Comparison of ENCODE assay signal across 22 cellular contexts in the genomic region with DNA sequence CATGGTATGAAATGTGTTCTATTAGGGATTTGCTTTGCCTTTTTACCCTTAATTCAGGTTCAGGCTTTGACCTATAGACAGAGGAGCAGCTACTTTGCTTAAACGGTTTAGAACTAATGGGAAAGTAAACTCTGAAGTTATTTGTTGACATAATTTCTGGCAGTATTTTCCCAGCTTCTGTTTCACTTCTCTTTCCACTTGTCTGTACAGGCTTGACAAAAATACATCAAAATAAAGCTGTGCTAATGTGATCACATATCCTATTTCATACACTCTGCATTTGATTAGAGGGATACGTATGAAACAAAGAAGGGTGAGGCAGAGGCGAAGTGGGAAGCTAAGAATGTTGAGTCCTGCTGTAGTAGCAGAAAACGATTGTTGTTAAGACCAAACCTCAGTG.
A peak's percentile ranks its signal among the peaks of the same experiment; 100 is the strongest.
DNase-seq lines count a peak whose midpoint lies in the region; ATAC-seq, FAIRE-seq and TF ChIP-seq lines count a peak whose summit lies in the region.
"Had no signal": no experiment of that assay in that cellular context is flagged by ENCODE, and none has a peak within 500 bp of the region (broad histone marks: within the 10 kb centered on the region; RNA-seq: fewer than 3 reads in every experiment).

No MANE protein-coding gene starts in this region.

- TF ChIP-seq RAD21 in GM12878 (IDR thresholded peaks at IDR 0.05; ENCODE audit: insufficient read depth, low read depth, low read length), result no peak

- no peaks in the 10 kb centered on the region for H3K36me3 ChIP-seq in GM12878 (ENCODE audit: control insufficient read depth in 2 of 2, insufficient read depth in 2 of 2, low read length in 1 of 2)
- H3K36me3 ChIP-seq: tibial nerve had no signal

- no peak for TF ChIP-seq CTCF in GM12878 (IDR thresholded peaks at IDR 0.05 in 2 of 3, conservative IDR thresholded peaks at IDR 0.05 in 1 of 3; ENCODE audit: control insufficient read depth in 2 of 3, extremely low read depth in 1 of 3, insufficient read depth in 1 of 3, low read depth in 3 of 3, low read length in 3 of 3)

- SMC1A ChIA-PET in GM12878 (lab: Charles Lee; ENCODE audit: uncharacterized antibody, unreplicated experiment), result no interaction called here

- POLR2A ChIA-PET in GM12878 (lab: Charles Lee), result no interaction called here

- H3K4me1 ChIP-seq in GM12878 (ENCODE audit: control insufficient read depth, insufficient read depth, low read length), result no peaks in the 10 kb centered on the region

- H2AFZ ChIP-seq in GM12878 (ENCODE audit: control insufficient read depth, low read depth, low read length), result no peak overlapping the region

- RAD21 ChIA-PET in GM12878 (lab: Charles Lee; ENCODE audit: unreplicated experiment), result no interaction called here

- no peak for TF ChIP-seq POLR2A in GM12878 (IDR thresholded peaks at IDR 0.05; ENCODE audit: low read depth, low read length)

- 26% methylated on average over 4 of the region's 4 CpGs for WGBS in GM12878 (ENCODE audit: insufficient coverage, insufficient replicate concordance, low lambda C conversion rate, missing lambda C conversion rate)

- no peaks in the 10 kb centered on the region for H3K27me3 ChIP-seq in GM12878 (replicated peaks in 1 of 2; ENCODE audit: control insufficient read depth in 2 of 2, insufficient read depth in 2 of 2, low read length in 1 of 2)
- H3K27me3 ChIP-seq: tibial nerve had no signal

- intact Hi-C loops in GM12878 (cut with micrococcal nuclease; ENCODE audit: unreplicated experiment), result no loop called here

- H4K20me1 ChIP-seq in GM12878 (ENCODE audit: control insufficient read depth, insufficient read depth), result no peaks in the 10 kb centered on the region

- in situ Hi-C loops in GM12878 (cut with MboI), result no loop called here

- H3K27ac ChIP-seq in GM12878 (ENCODE audit: control insufficient read depth, insufficient read depth), result no peak overlapping the region
- H3K27ac ChIP-seq: C4-2B, tibial nerve had no signal

- no peaks in the 10 kb centered on the region for H3K9me3 ChIP-seq in GM12878 (replicated peaks; ENCODE audit: control insufficient read depth, insufficient read depth, low read length)
- H3K9me3 ChIP-seq: tibial nerve had no signal

- H3K79me2 ChIP-seq in GM12878 (ENCODE audit: control insufficient read depth, insufficient read depth, low read length), result no peaks in the 10 kb centered on the region

- H3K9ac ChIP-seq in GM12878 (ENCODE audit: control insufficient read depth, insufficient read depth, low read length), result no peak overlapping the region

- no peak for FAIRE-seq in GM12878 (lab: Jason Lieb, UNC)
- FAIRE-seq: RCC 7860 had no signal

- CTCF ChIA-PET in GM12878 (lab: Yijun Ruan, JAX), result interaction anchor here (0.6 to 1.5 kb wide), 5 partner anchors 8 to 109 kb away, joined by 3 to 4 read pairs (median 3); no protein-coding TSS in a partner anchor

- H3K4me2 ChIP-seq in GM12878 (ENCODE audit: control insufficient read depth, insufficient read depth), result no peak overlapping the region

- no peak overlapping the region for H3K4me3 ChIP-seq in GM12878
- H3K4me3 ChIP-seq: tibial nerve had no signal

- DNase-seq in NCI-H128 (lab: John Stamatoyannopoulos, UW; ENCODE audit: unreplicated experiment), result peak; percentile 27
- DNase-seq in GM12878 (ENCODE audit: low read depth, low spot score), result no peak
- peak; percentile 12 for DNase-seq in left kidney (ENCODE audit: low read depth, low spot score)
- DNase-seq in NCI-H82 treated with DMSO at 0.1 percent for 48 hours (lab: John Stamatoyannopoulos, UW; ENCODE audit: unreplicated experiment), result no peak
- DNase-seq in anterior cingulate cortex (lab: John Stamatoyannopoulos, UW), result no peak
- DNase-seq: ACHN; cerebellar nuclear complex; DMS53; endodermal cell; foreskin fibroblast; KG1; NCI-H2081 treated with DMSO at 0.1 percent for 48 hours; NCI-H748 treated with DMSO at 0.1 percent for 48 hours; right cardiac atrium; stimulated activated naive CD4-positive, alpha-beta T cell; T1000 had no signal

- ATAC-seq in GM19351 (IDR thresholded peaks at IDR 0.05; ENCODE audit: unreplicated experiment) (peak; percentile 53), GM12878 (peak; percentile 30; the same call in 2 of the 3 replicates), GM19397 (IDR thresholded peaks at IDR 0.05; ENCODE audit: unreplicated experiment) (no peak), HG03139 (IDR thresholded peaks at IDR 0.05; ENCODE audit: unreplicated experiment) (no peak)
- ATAC-seq: right cardiac atrium had no signal

- no peak for TF ChIP-seq EP300 in GM12878 (IDR thresholded peaks at IDR 0.05; ENCODE audit: borderline replicate concordance in 1 of 2, control insufficient read depth in 1 of 2, low read depth in 2 of 2, low read length in 2 of 2)

- BruUV-seq in GM12878 (replicated peaks; lab: Mats Ljungman, UMichigan), result no TSS peak

TF ChIP-seq in GM12878, 131 proteins besides CTCF, POLR2A, EP300 and RAD21:
- TF ChIP-seq RFX5 (IDR thresholded peaks at IDR 0.05; ENCODE audit: low read depth, low read length) (no peak), ZSCAN29 (IDR thresholded peaks at IDR 0.05) (no peak), SP1 (IDR thresholded peaks at IDR 0.05; ENCODE audit: low read depth, low read length) (no peak), PML (IDR thresholded peaks at IDR 0.05; ENCODE audit: low read length) (no peak), SPI1 (IDR thresholded peaks at IDR 0.05; ENCODE audit: borderline replicate concordance, insufficient read depth, low read depth, low read length) (peak; percentile 38; the same call in 1 of the 2 replicates)
TF ChIP-seq in GM12878: peak in this region for 1.

Comparison
In these comparisons a context has a peak if more than half of its experiments do, and no peak if none do; other contexts are left out.
1. ATAC-seq: peak in GM19351 (single experiment) and GM12878 (single experiment); none in GM19397 (single experiment) and HG03139 (single experiment).
2. DNase-seq: peak in NCI-H128 (single experiment) and left kidney (single experiment); none in GM12878 (single experiment), NCI-H82 treated with DMSO at 0.1 percent for 48 hours (single experiment) and anterior cingulate cortex (0 of 58).